8 cellular contexts compared by ENCODE assay signal in genomic region chr2:169928463-169928864, GRCh38.
DNase-seq lines count a peak whose midpoint lies in the region; ATAC-seq and TF ChIP-seq lines count a peak whose summit lies in the region.

No MANE protein-coding gene starts in this region.

- ATAC-seq in GM19328 (IDR thresholded peaks at IDR 0.05; ENCODE audit: unreplicated experiment) (no peak), HG02973 (IDR thresholded peaks at IDR 0.05; ENCODE audit: unreplicated experiment) (no peak), GM21381 (IDR thresholded peaks at IDR 0.05; ENCODE audit: unreplicated experiment) (no peak)

- H3K27me3 ChIP-seq in BJ (ENCODE audit: control insufficient read depth, insufficient read depth, low read length) = no peaks in the 10 kb centered on the region
- H3K27me3 ChIP-seq in endodermal cell (ENCODE audit: control insufficient read depth, insufficient read depth, low read length, poor library complexity, severe bottlenecking) = no peaks in the 10 kb centered on the region

- no peak overlapping the region for H3K9ac ChIP-seq in endodermal cell (ENCODE audit: extremely low read depth, low read length, poor library complexity, severe bottlenecking)

- no peaks in the 10 kb centered on the region for H3K9me3 Mint-ChIP-seq in endodermal cell

- no peaks in the 10 kb centered on the region for H3K27me3 Mint-ChIP-seq in endodermal cell (ENCODE audit: insufficient read depth)

- peak; percentile 54 for TF ChIP-seq CTCF in BJ (IDR thresholded peaks at IDR 0.05; ENCODE audit: insufficient read depth, low read depth, low read length)
- TF ChIP-seq CTCF in HEK293 (tag by site-specific recombination; IDR thresholded peaks at IDR 0.05) = 0 out of 2 replicates have a peak, but pooled peaks have one; percentile 15
- TF ChIP-seq CTCF in endodermal cell (conservative IDR thresholded peaks at IDR 0.05) = peak; percentile 89

- 83% methylated on average over 1 of the region's 1 CpG; no CpG with 5 or more reads in 1 of the 2 experiments for WGBS in endodermal cell (ENCODE audit: insufficient coverage in 1 of 2, insufficient read length in 1 of 2), 2 experiments

- H3K4me1 ChIP-seq in HEK293 (ENCODE audit: control insufficient read depth, insufficient read depth, low read length) = no peaks in the 10 kb centered on the region
- no peaks in the 10 kb centered on the region for H3K4me1 ChIP-seq in endodermal cell (ENCODE audit: control insufficient read depth, insufficient read depth, low read length)

- H3K27ac Mint-ChIP-seq in endodermal cell = no peak overlapping the region

- CTCF ChIA-PET in BJ (lab: Yijun Ruan, JAX) = interaction anchor here (0.6 to 2.0 kb wide), 10 partner anchors 12 to 476 kb away, joined by 3 to 9 read pairs (median 4); partner anchors contain the start of gene METTL5
- CTCF ChIA-PET in HEK293 (lab: Yijun Ruan, JAX) = interaction anchor here (0.6 to 1.5 kb wide), 11 partner anchors 9 to 477 kb away, joined by 3 to 8 read pairs (median 5); partner anchors contain the start of genes METTL5 and UBR3

- no peaks in the 10 kb centered on the region for H3K9me3 ChIP-seq in HEK293 (ENCODE audit: control insufficient read depth, insufficient read depth, low read depth, low read length)
- H3K9me3 ChIP-seq in endodermal cell (ENCODE audit: control insufficient read depth, low read length) = no peaks in the 10 kb centered on the region

- H3K4me3 Mint-ChIP-seq in endodermal cell = no peak overlapping the region

- H3K36me3 Mint-ChIP-seq in endodermal cell (ENCODE audit: low read depth) = peaks cover 22% of the 10 kb centered on the region

- H3K36me3 ChIP-seq in BJ (ENCODE audit: control insufficient read depth, insufficient read depth, low read length) = peaks cover 2% of the 10 kb centered on the region
- H3K36me3 ChIP-seq in HEK293 (ENCODE audit: control insufficient read depth in 2 of 2, insufficient read depth in 1 of 2, low read length in 2 of 2) = peaks cover 3 to 34% of the 10 kb centered on the region in 2 experiments; a peak in 2 of 3 replicates
- H3K36me3 ChIP-seq in endodermal cell (ENCODE audit: control insufficient read depth, insufficient read depth, low read length) = peaks cover 3% of the 10 kb centered on the region

- H3K4me3 ChIP-seq in BJ (ENCODE audit: low read depth, low read length) (no peak overlapping the region), HEK293 (ENCODE audit: low read depth, low read length) (no peak overlapping the region), endodermal cell (ENCODE audit: low read length) (no peak overlapping the region)

- DNase-seq in BJ (ENCODE audit: low read depth) (peak; percentile 13), NOMO-1 treated with DMSO at 0.1 percent for 48 hours (lab: John Stamatoyannopoulos, UW; ENCODE audit: unreplicated experiment) (peak; percentile 28), endodermal cell (no peak), non-pigmented ciliary epithelial cell (ENCODE audit: low read depth) (peak; percentile 11)

- POLR2A ChIA-PET in BJ (lab: Charles Lee) (no interaction called here), HEK293 (lab: Yijun Ruan, JAX) (interaction anchor here (0.7 to 0.9 kb wide), 2 partner anchors 100 to 101 kb away, joined by 3 read pairs; no protein-coding TSS in a partner anchor)

- no peak overlapping the region for H3K27ac ChIP-seq in HEK293 (ENCODE audit: extremely low read depth, low read depth, low read length)
- H3K27ac ChIP-seq in endodermal cell (ENCODE audit: low read depth, low read length) = no peak overlapping the region

- no peaks in the 10 kb centered on the region for H3K4me1 Mint-ChIP-seq in endodermal cell

TF ChIP-seq in HEK293, 187 proteins besides CTCF, POLR2A, EP300 and RAD21:
- TF ChIP-seq ZNF654 (tag by site-specific recombination; IDR thresholded peaks at IDR 0.05; ENCODE audit: low read depth) = peak; percentile 47
- TF ChIP-seq MZF1 (tag by site-specific recombination; IDR thresholded peaks at IDR 0.05; ENCODE audit: borderline replicate concordance) = no peak
- no peak for TF ChIP-seq ZNF610 (tag by site-specific recombination; IDR thresholded peaks at IDR 0.05; ENCODE audit: borderline replicate concordance)
- TF ChIP-seq ZNF76 (tag by site-specific recombination; IDR thresholded peaks at IDR 0.05; ENCODE audit: borderline replicate concordance, low read depth) = no peak

Comparison
In these comparisons a context has a peak if more than half of its experiments do, and no peak if none do; other contexts are left out.
1. CTCF ChIP-seq: peak in every context shown above with its lines; median percentile 89 in endodermal cell; 54 in BJ; 15 in HEK293.